ENCODE assay signal across 6 cellular contexts in genomic region chr1:154956557-154956956, GRCh38. TPM values are rescaled to one million over a fixed set of nuclear protein-coding genes. Genes with fewer than 3 reads are reported as not detected.
DNase-seq lines count a peak whose midpoint lies in the region; FAIRE-seq and TF ChIP-seq lines count a peak whose summit lies in the region.

No MANE protein-coding gene starts in this region.

- TF ChIP-seq POLR2A in esophagus muscularis mucosa (IDR thresholded peaks at IDR 0.05; ENCODE audit: low read depth): no peak

- H3K27me3 ChIP-seq in PC-9 (ENCODE audit: insufficient read depth, low read depth): no peaks in the 10 kb centered on the region
- no peaks in the 10 kb centered on the region for H3K27me3 ChIP-seq in esophagus muscularis mucosa
- H3K27me3 ChIP-seq in small intestine (ENCODE audit: control insufficient read depth in 2 of 2, insufficient read depth in 2 of 2, low read length in 2 of 2): no peaks in the 10 kb centered on the region

- H3K4me3 ChIP-seq in PC-9 (peak overlapping the region; percentile 75; the same call in 1 of the 2 replicates), esophagus muscularis mucosa (peak overlapping the region; percentile 51 to 69 (median 65)), small intestine (ENCODE audit: low read depth in 1 of 2, low read length in 2 of 2) (peak overlapping the region in 1 of 2 donors; percentile 66)

- intact Hi-C loops in PC-9 (cut with micrococcal nuclease; ENCODE audit: unreplicated experiment) (loop anchor here (1.0 kb wide), 1 partner anchor 17 kb away; no protein-coding TSS in a partner anchor), esophagus muscularis mucosa (cut with DNase I) (no loop called here)

- CTCF ChIA-PET in PC-9 (lab: Charles Lee): no interaction called here

- 6% methylated on average over 6 of the region's 6 CpGs for WGBS in esophagus muscularis mucosa
- WGBS in small intestine, 3 donors: 17 to 33% (median 21%) methylated on average over 6 of the region's 6 CpGs

- no peaks in the 10 kb centered on the region for H3K36me3 ChIP-seq in PC-9 (ENCODE audit: low read depth)
- H3K36me3 ChIP-seq in esophagus muscularis mucosa: peaks cover 0 to 27% (median 20%) of the 10 kb centered on the region in 4 donors
- peaks cover 3 to 8% of the 10 kb centered on the region in 2 donors for H3K36me3 ChIP-seq in small intestine (ENCODE audit: control insufficient read depth in 2 of 2, insufficient read depth in 2 of 2, low read length in 2 of 2)

- peak overlapping the region; percentile 91 for H3K4me2 ChIP-seq in PC-9

- peaks cover 12% of the 10 kb centered on the region for H3K79me2 ChIP-seq in PC-9 (ENCODE audit: low read depth)

- DNase-seq in PC-9 (no peak), esophagus muscularis mucosa (ENCODE audit: extremely low spot score) (no peak), small intestine (no peak), NCI-H1436 (lab: John Stamatoyannopoulos, UW) (no peak), D721Med (ENCODE audit: insufficient read length, low spot score) (no peak), cerebellar nuclear complex (lab: John Stamatoyannopoulos, UW) (no peak)

- peaks cover 19% of the 10 kb centered on the region for H3F3A ChIP-seq in PC-9 (ENCODE audit: insufficient read depth, low read depth)

- H3K4me1 ChIP-seq in PC-9 (replicated peaks; ENCODE audit: insufficient read depth) (peaks cover 14% of the 10 kb centered on the region), esophagus muscularis mucosa (peaks cover 56 to 87% (median 81%) of the 10 kb centered on the region in 4 donors), small intestine (ENCODE audit: control insufficient read depth in 2 of 2, insufficient read depth in 1 of 2, low read depth in 1 of 2, low read length in 1 of 2) (peaks cover 4 to 13% of the 10 kb centered on the region in 2 donors)

- H3K9me2 ChIP-seq in PC-9 (ENCODE audit: insufficient read depth): no peaks in the 10 kb centered on the region

- POLR2A ChIA-PET in PC-9 (lab: Charles Lee; ENCODE audit: unreplicated experiment): interaction anchor here (0.6 to 1.3 kb wide), 4 partner anchors 14 to 29 kb away, joined by 3 to 7 read pairs (median 4); partner anchors contain the start of gene SHC1

- H2AFZ ChIP-seq in PC-9: 0 out of 2 replicates have a peak overlapping the region, but pooled peaks have one; percentile 76

- no peak for TF ChIP-seq EP300 in esophagus muscularis mucosa (IDR thresholded peaks at IDR 0.05)

- BruUV-seq in PC-9 (replicated peaks; lab: Mats Ljungman, UMichigan): no TSS peak

- no peaks in the 10 kb centered on the region for H4K20me1 ChIP-seq in PC-9 (ENCODE audit: insufficient read depth)

- H3K27ac ChIP-seq in PC-9: no peak overlapping the region
- H3K27ac ChIP-seq in esophagus muscularis mucosa (replicated peaks in 1 of 4): peak overlapping the region; percentile 86 to 89 (median 86)
- H3K27ac ChIP-seq in small intestine (ENCODE audit: low read depth in 1 of 2, low read length in 1 of 2): peak overlapping the region; percentile 37 to 83

- TF ChIP-seq CTCF in PC-9 (conservative IDR thresholded peaks at IDR 0.05) (no peak), esophagus muscularis mucosa (IDR thresholded peaks at IDR 0.05) (no peak), D721Med (IDR thresholded peaks at IDR 0.05; ENCODE audit: insufficient read depth, missing control alignments) (no peak)

- FAIRE-seq in small intestine (lab: Jason Lieb, UNC) (no peak), D721Med (lab: Jason Lieb, UNC) (no peak)

- no peaks in the 10 kb centered on the region for H3K9me3 ChIP-seq in PC-9 (ENCODE audit: insufficient read depth, low read depth)
- no peaks in the 10 kb centered on the region for H3K9me3 ChIP-seq in esophagus muscularis mucosa
- no peaks in the 10 kb centered on the region for H3K9me3 ChIP-seq in small intestine (ENCODE audit: control insufficient read depth, low read depth)

RNA-seq across cellular contexts. Expression of gene PBXIP1, which starts 0.7 kb away (rescaled TPM):
- total RNA-seq in PC-9 (2021) (36.3 and 40.2 TPM in 2 replicates), esophagus muscularis mucosa (100 to 1,000 TPM; 192 to 309 (median 238) TPM)
- polyA plus RNA-seq in small intestine: 10 to 100 TPM; 31.9 to 40.7 (median 34.9) TPM

RNA-seq across cellular contexts. Expression of gene PYGO2, which starts 5.0 kb away (rescaled TPM):
- 30.0 and 33.2 TPM in 2 replicates for total RNA-seq in PC-9 (2021)
- 10 to 100 TPM; 20.2 to 35.3 (median 27.7) TPM for total RNA-seq in esophagus muscularis mucosa
- 10 to 100 TPM; 22.1 to 27.5 (median 22.2) TPM for polyA plus RNA-seq in small intestine

RNA-seq across cellular contexts. Expression of gene SHC1, which starts 14.0 kb away (rescaled TPM):
- total RNA-seq in PC-9 (2021): 162 and 210 TPM in 2 replicates
- total RNA-seq in esophagus muscularis mucosa: 100 to 1,000 TPM in 1 of 4 donors, 10 to 100 TPM in 3; 60.6 to 101 (median 93.4) TPM
- polyA plus RNA-seq in small intestine: 10 to 100 TPM; 59.7 to 84.8 (median 67.8) TPM

RNA-seq across cellular contexts. Expression of gene CKS1B, which starts 17.9 kb away (rescaled TPM):
- 236 and 300 TPM in 2 replicates for total RNA-seq in PC-9 (2021)
- 10 to 100 TPM; 11.6 to 21.5 (median 18.8) TPM for total RNA-seq in esophagus muscularis mucosa
- 100 to 1,000 TPM in 1 of 3 donors, 10 to 100 TPM in 2; 63.7 to 117 (median 81.3) TPM for polyA plus RNA-seq in small intestine

RNA-seq across cellular contexts. Expression of gene PMVK, which starts 20.0 kb away (rescaled TPM):
- total RNA-seq in PC-9 (2021): 27.1 and 38.2 TPM in 2 replicates
- 10 to 100 TPM; 15.9 to 26.2 (median 20.0) TPM for total RNA-seq in esophagus muscularis mucosa
- polyA plus RNA-seq in small intestine: 100 to 1,000 TPM in 1 of 3 donors, 10 to 100 TPM in 2; 59.5 to 120 (median 92.6) TPM
